In the genomic region with DNA sequence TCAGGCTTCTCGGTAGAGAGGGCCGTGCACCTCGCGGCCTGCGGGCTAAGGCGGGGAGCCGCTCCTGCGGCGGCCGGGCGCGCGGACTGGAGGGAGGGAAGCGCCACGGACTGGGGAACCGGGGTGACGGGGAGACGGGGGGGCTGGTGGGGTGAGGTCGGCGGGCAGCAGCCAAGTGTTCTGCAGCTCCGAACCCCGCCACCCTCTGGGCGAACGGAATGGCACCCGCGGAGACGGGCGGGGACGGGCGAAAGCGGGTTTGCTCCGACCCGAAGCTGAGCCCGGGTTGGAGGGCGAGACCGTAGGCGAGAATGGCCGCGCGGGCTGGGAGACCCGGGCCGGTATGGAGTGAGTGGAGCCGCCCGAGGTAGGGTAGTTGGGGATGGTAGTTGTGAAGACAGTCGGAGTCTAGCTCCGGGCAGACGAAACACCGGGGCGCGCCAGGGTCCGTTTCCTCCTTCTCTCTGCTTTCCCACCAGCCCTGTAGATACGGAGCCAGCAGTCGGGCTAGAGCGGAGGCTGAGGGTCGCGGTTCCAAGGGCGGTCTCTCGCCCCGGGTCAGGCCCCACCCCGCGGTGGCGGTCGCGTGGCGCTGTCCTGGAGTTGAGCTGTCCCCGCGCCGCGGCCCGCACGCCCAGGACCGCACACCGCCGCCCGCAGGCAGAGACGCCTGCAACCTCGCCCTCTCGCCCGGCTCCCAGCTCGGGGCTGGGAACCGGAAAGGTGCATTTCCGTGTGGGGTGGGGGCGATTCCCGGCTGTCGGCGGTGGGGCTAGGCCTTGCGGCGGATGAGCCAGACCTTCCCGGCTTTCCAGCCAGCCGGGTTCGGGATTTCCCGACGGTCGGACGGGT, we compare ENCODE assay signal across 8 cellular contexts.
DNase-seq lines count a peak whose midpoint lies in the region; ATAC-seq and TF ChIP-seq lines count a peak whose summit lies in the region.

No MANE protein-coding gene starts in this region.

- TF ChIP-seq POLR2A in body of pancreas (IDR thresholded peaks at IDR 0.05) (peak; percentile 12 to 35 (median 16)), transverse colon (IDR thresholded peaks at IDR 0.05) (no peak), GM18505 (IDR thresholded peaks at IDR 0.05; ENCODE audit: borderline replicate concordance, extremely low read depth, insufficient read depth, insufficient read length) (no peak)

- whole genome bisulfite sequencing in body of pancreas, 2 donors = 0 to 3% methylated on average over 1 to 90 of the region's 95 CpGs
- WGBS in transverse colon (ENCODE audit: low coverage in 1 of 2), 2 donors = 5% methylated on average over 77 of the region's 95 CpGs; no CpG with 5 or more reads in 1 of the 2 donors

- H3K4me3 ChIP-seq in body of pancreas (peak overlapping the region; percentile 37 to 52), kidney epithelial cell (ENCODE audit: low read depth, low read length) (peak overlapping the region; percentile 39), transverse colon (peak overlapping the region in 3 of 4 donors; percentile 12 to 44 (median 30))

- intact Hi-C loops in body of pancreas (cut with DNase I) (no loop called here), transverse colon (cut with DNase I; ENCODE audit: low total_unique reads) (no loop called here)

- DNase-seq in D341Med (ENCODE audit: low spot score) = peak; percentile 58
- DNase-seq in body of pancreas = peak; percentile 12 to 56 (median 34)
- DNase-seq in kidney epithelial cell (ENCODE audit: low read depth) = no peak
- DNase-seq in transverse colon = no peak
- DNase-seq in activated naive CD4-positive, alpha-beta T cell (lab: John Stamatoyannopoulos, UW) = no peak

- TF ChIP-seq RAD21 in Ishikawa (IDR thresholded peaks at IDR 0.05; ENCODE audit: low read depth) = no peak

- peak overlapping the region in 3 of 4 donors; percentile 46 to 56 (median 53) for H3K27ac ChIP-seq in body of pancreas
- H3K27ac ChIP-seq in transverse colon = no peak overlapping the region

- no peak for TF ChIP-seq CTCF in body of pancreas (IDR thresholded peaks at IDR 0.05)
- no peak for TF ChIP-seq CTCF in kidney epithelial cell (IDR thresholded peaks at IDR 0.05; ENCODE audit: insufficient read depth, low read length, poor library complexity, severe bottlenecking)
- no peak for TF ChIP-seq CTCF in transverse colon (IDR thresholded peaks at IDR 0.05)

- H3K4me1 ChIP-seq in body of pancreas (peaks cover 21% of the 10 kb centered on the region), transverse colon (peaks cover 0 to 20% (median 19%) of the 10 kb centered on the region in 4 donors)

- H3K27me3 ChIP-seq in body of pancreas = no peaks in the 10 kb centered on the region
- H3K27me3 ChIP-seq in kidney epithelial cell (ENCODE audit: control insufficient read depth, insufficient read depth, low read length) = peaks cover 31% of the 10 kb centered on the region
- H3K27me3 ChIP-seq in transverse colon = peaks cover 87% of the 10 kb centered on the region

- H3K36me3 ChIP-seq in body of pancreas (replicated peaks in 1 of 2; ENCODE audit: insufficient read depth in 1 of 2, low read depth in 2 of 2) (no peaks in the 10 kb centered on the region), kidney epithelial cell (ENCODE audit: control insufficient read depth, insufficient read depth, low read length) (no peaks in the 10 kb centered on the region), transverse colon (no peaks in the 10 kb centered on the region)

- H3K9me3 ChIP-seq in body of pancreas (no peaks in the 10 kb centered on the region), transverse colon (no peaks in the 10 kb centered on the region)

- in situ Hi-C loops in transverse colon (cut with MboI; ENCODE audit: low pct_ligation_motif_present in 1 of 4, low pct_unique_long_range_greater_than_20kb in 1 of 4, low sequenced_read_pairs in 3 of 4) = no loop called here

- ATAC-seq in body of pancreas = peak; percentile 71
- no peak for ATAC-seq in HG02938 (IDR thresholded peaks at IDR 0.05; ENCODE audit: unreplicated experiment)
- no peak for ATAC-seq in GM18505 (IDR thresholded peaks at IDR 0.05; ENCODE audit: unreplicated experiment)

- TF ChIP-seq EP300 in Ishikawa (IDR thresholded peaks at IDR 0.05; ENCODE audit: borderline replicate concordance) (no peak), transverse colon (IDR thresholded peaks at IDR 0.05; ENCODE audit: low read depth) (no peak)

TF ChIP-seq in Ishikawa, 13 proteins besides CTCF, POLR2A, EP300 and RAD21:
- TF ChIP-seq TAF1 (IDR thresholded peaks at IDR 0.05; ENCODE audit: low read depth) (0 out of 2 replicates have a peak, but pooled peaks have one; percentile 6), FOXM1 (IDR thresholded peaks at IDR 0.05; ENCODE audit: borderline replicate concordance, low read depth) (no peak), CEBPB (IDR thresholded peaks at IDR 0.05) (no peak), ZBTB7A (IDR thresholded peaks at IDR 0.05; ENCODE audit: low read depth) (no peak), EGR1 (IDR thresholded peaks at IDR 0.05) (no peak), NFIC (IDR thresholded peaks at IDR 0.05) (no peak)

Comparison
In these comparisons a context has a peak if more than half of its experiments do, and no peak if none do; other contexts are left out.
1. DNase-seq: peak in D341Med (single experiment) and body of pancreas (4 of 4); none in kidney epithelial cell (single experiment), transverse colon (single experiment) and activated naive CD4-positive, alpha-beta T cell (0 of 4).
2. H3K27ac ChIP-seq: peak in body of pancreas (3 of 4); none in transverse colon (0 of 4).
3. POLR2A ChIP-seq: peak in body of pancreas (3 of 3); none in transverse colon (single experiment) and GM18505 (single experiment).
4. Peak in every context shown above with its lines, with median percentiles within 50 percentile points of each other: H3K4me3 ChIP-seq.